Comparison of ENCODE assay signal across 1 cellular context in genomic region chr12:53005986-53006809, GRCh38.
TF ChIP-seq lines count a peak whose summit lies in the region.

Gene EIF4B, plus strand, starts transcription at chr12:53006456. Its CDS starts 28 bp downstream, at chr12:53006484.

TF ChIP-seq in GM12878, 131 proteins besides CTCF, POLR2A, EP300 and RAD21 (continued from another document and continues in another):
- TF ChIP-seq ZBTB4 (CRISPR knock-in tag; IDR thresholded peaks at IDR 0.05) (peak; percentile 27; the same call in 1 of the 2 replicates), TCF3 (IDR thresholded peaks at IDR 0.05; ENCODE audit: borderline replicate concordance, insufficient read depth, low read depth, low read length) (no peak), BACH1 (IDR thresholded peaks at IDR 0.05; ENCODE audit: borderline replicate concordance) (peak; percentile 43; the same call in 1 of the 2 replicates), POU2F2 (IDR thresholded peaks at IDR 0.05; ENCODE audit: borderline replicate concordance, low read depth, low read length) (peak; percentile 7; the same call in 1 of the 3 replicates), HDGF (IDR thresholded peaks at IDR 0.05) (peak; percentile 100), MEF2A (IDR thresholded peaks at IDR 0.05; ENCODE audit: insufficient read depth, low read depth, low read length) (no peak), GATAD2B (conservative IDR thresholded peaks at IDR 0.05; ENCODE audit: low read depth) (no peak; the same call in 1 of the 2 replicates), NR2C1 (IDR thresholded peaks at IDR 0.05) (peak; percentile 56; the same call in 1 of the 2 replicates), NFYA (IDR thresholded peaks at IDR 0.05; ENCODE audit: borderline replicate concordance, low read depth, low read length) (no peak), IRF5 (IDR thresholded peaks at IDR 0.05; ENCODE audit: borderline replicate concordance) (no peak), TARDBP (IDR thresholded peaks at IDR 0.05; ENCODE audit: borderline replicate concordance) (0 out of 2 replicates have a peak, but pooled peaks have one; percentile 69), ZNF592 (IDR thresholded peaks at IDR 0.05) (no peak), RBBP5 (conservative IDR thresholded peaks at IDR 0.05) (0 out of 2 replicates have a peak, but pooled peaks have one; percentile 27), TBL1XR1 (IDR thresholded peaks at IDR 0.05; ENCODE audit: low read depth, low read length) (no peak), GABPA (IDR thresholded peaks at IDR 0.05; ENCODE audit: low read depth) (no peak), KLF5 (IDR thresholded peaks at IDR 0.05; ENCODE audit: partially characterized antibody) (peak; percentile 70), MTA2 (IDR thresholded peaks at IDR 0.05; ENCODE audit: low read depth) (0 out of 2 replicates have a peak, but pooled peaks have one; percentile 18), DPF2 (IDR thresholded peaks at IDR 0.05) (peak; percentile 56; the same call in 1 of the 2 replicates), CREM (IDR thresholded peaks at IDR 0.05; ENCODE audit: low read depth) (peak; percentile 85), E4F1 (IDR thresholded peaks at IDR 0.05; ENCODE audit: borderline replicate concordance, partially characterized antibody) (peak; percentile 98), CBFB (IDR thresholded peaks at IDR 0.05; ENCODE audit: low read depth) (no peak; the same call in 1 of the 2 replicates), ZBED1 (IDR thresholded peaks at IDR 0.05; ENCODE audit: borderline replicate concordance) (0 out of 2 replicates have a peak, but pooled peaks have one; percentile 68), POLR2AphosphoS2 (IDR thresholded peaks at IDR 0.05; ENCODE audit: low read depth, low read length) (peak; percentile 64), STAT1 (conservative IDR thresholded peaks at IDR 0.05) (no peak; the same call in 1 of the 2 replicates), PAX5 (IDR thresholded peaks at IDR 0.05; ENCODE audit: borderline replicate concordance, low read depth, low read length) (no peak; the same call in 1 of the 2 replicates), CEBPZ (IDR thresholded peaks at IDR 0.05; ENCODE audit: low read depth, low read length) (no peak; the same call in 1 of the 2 replicates), EZH2 (IDR thresholded peaks at IDR 0.05; ENCODE audit: borderline replicate concordance, control insufficient read depth, low read depth, low read length) (no peak), NKRF (conservative IDR thresholded peaks at IDR 0.05) (peak; percentile 52), SMAD1 (IDR thresholded peaks at IDR 0.05; ENCODE audit: low read depth, partially characterized antibody) (peak; percentile 63), ATF3 (IDR thresholded peaks at IDR 0.05; ENCODE audit: borderline replicate concordance, extremely low read depth, low read depth, low read length) (peak; percentile 54; the same call in 1 of the 2 replicates), HDAC6 (IDR thresholded peaks at IDR 0.05; ENCODE audit: unreplicated experiment) (peak; percentile 2), RELB (IDR thresholded peaks at IDR 0.05; ENCODE audit: low read depth) (peak; percentile 98), PBX3 (IDR thresholded peaks at IDR 0.05; ENCODE audit: insufficient replicate concordance, low read depth, low read length) (peak; percentile 31), ZSCAN29 (IDR thresholded peaks at IDR 0.05) (no peak), EED (IDR thresholded peaks at IDR 0.05; ENCODE audit: low read depth) (peak; percentile 47; the same call in 1 of the 2 replicates), NBN (IDR thresholded peaks at IDR 0.05) (peak; percentile 77), SMARCA5 (IDR thresholded peaks at IDR 0.05) (peak; percentile 48; the same call in 1 of the 2 replicates), ZNF217 (IDR thresholded peaks at IDR 0.05) (no peak), YY1 (IDR thresholded peaks at IDR 0.05; ENCODE audit: low read depth, low read length) (peak; percentile 96), LARP7 (IDR thresholded peaks at IDR 0.05) (peak; percentile 78), HDAC2 (IDR thresholded peaks at IDR 0.05) (peak; percentile 81; the same call in 1 of the 2 replicates)
